ENCODE assay signal across 19 cellular contexts in genomic region chr1:239815074-239815473, GRCh38.
A peak's percentile ranks its signal among the peaks of the same experiment; 100 is the strongest.
DNase-seq lines count a peak whose midpoint lies in the region; ATAC-seq, FAIRE-seq and TF ChIP-seq lines count a peak whose summit lies in the region.
"Had no signal": no experiment of that assay in that cellular context is flagged by ENCODE, and none has a peak within 500 bp of the region (broad histone marks: within the 10 kb centered on the region; RNA-seq: fewer than 3 reads in every experiment).

No MANE protein-coding gene starts in this region.

- WGBS in sigmoid colon, 2 donors: 91 to 96% methylated on average over 4 of the region's 4 CpGs

- TF ChIP-seq POLR2A in sigmoid colon (IDR thresholded peaks at IDR 0.05): no peak

- POLR2A ChIA-PET in CD8-positive, alpha-beta T cell (lab: Charles Lee): no interaction called here

- H3K27me3 Mint-ChIP-seq in CD8-positive, alpha-beta T cell (ENCODE audit: low read depth): no peaks in the 10 kb centered on the region
- 0 out of 2 replicates have a peak, but pooled peaks cover 5% of the 10 kb centered on the region for H3K27me3 Mint-ChIP-seq in HFFc6 (ENCODE audit: insufficient read depth)
- H3K27me3 Mint-ChIP-seq: activated naive CD8-positive, alpha-beta T cell; B cell had no signal

- in situ Hi-C loops in astrocyte of the spinal cord (cut with HindIII; ENCODE audit: low sequenced_read_pairs): no loop called here

- H3K4me3 ChIP-seq in CD8-positive, alpha-beta T cell (ENCODE audit: low read depth, low read length): no peak overlapping the region
- no peak overlapping the region for H3K4me3 ChIP-seq in astrocyte of the spinal cord (ENCODE audit: low read depth, low read length)
- H3K4me3 ChIP-seq in sigmoid colon: no peak overlapping the region
- H3K4me3 ChIP-seq: gastrocnemius medialis, GM12878, SJSA1 had no signal

- H3K36me3 ChIP-seq in CD8-positive, alpha-beta T cell (ENCODE audit: insufficient read depth, low read length): no peaks in the 10 kb centered on the region
- no peaks in the 10 kb centered on the region for H3K36me3 ChIP-seq in sigmoid colon
- H3K36me3 ChIP-seq: gastrocnemius medialis, SJSA1 had no signal

- no peaks in the 10 kb centered on the region for H3K4me1 ChIP-seq in CD8-positive, alpha-beta T cell (ENCODE audit: insufficient read depth, low read length)
- peaks cover 0 to 48% (median 41%) of the 10 kb centered on the region in 4 donors for H3K4me1 ChIP-seq in sigmoid colon
- H3K4me1 ChIP-seq: gastrocnemius medialis had no signal

- no peak for TF ChIP-seq CTCF in CD8-positive, alpha-beta T cell (IDR thresholded peaks at IDR 0.05)
- no peak for TF ChIP-seq CTCF in HFFc6 (IDR thresholded peaks at IDR 0.05)
- TF ChIP-seq CTCF in astrocyte of the spinal cord (IDR thresholded peaks at IDR 0.05; ENCODE audit: low read depth, low read length): no peak
- no peak for TF ChIP-seq CTCF in sigmoid colon (IDR thresholded peaks at IDR 0.05)

- CTCF ChIA-PET in CD8-positive, alpha-beta T cell (lab: Charles Lee): interaction anchor here (1.4 to 1.5 kb wide), 2 partner anchors 9 to 228 kb away, joined by 5 read pairs; no protein-coding TSS in a partner anchor

- ATAC-seq in CD8-positive, alpha-beta T cell: no peak
- ATAC-seq in HG02938 (IDR thresholded peaks at IDR 0.05; ENCODE audit: unreplicated experiment): no peak
- ATAC-seq: gastrocnemius medialis, GM12878, left colon had no signal

- no peaks in the 10 kb centered on the region for H3K9me3 Mint-ChIP-seq in CD8-positive, alpha-beta T cell
- H3K9me3 Mint-ChIP-seq in HFFc6: no peaks in the 10 kb centered on the region; the same call in 1 of the 2 replicates

- H3K36me3 Mint-ChIP-seq in CD8-positive, alpha-beta T cell: no peaks in the 10 kb centered on the region
- no peaks in the 10 kb centered on the region for H3K36me3 Mint-ChIP-seq in HFFc6 (ENCODE audit: low read depth)
- H3K36me3 Mint-ChIP-seq: activated naive CD8-positive, alpha-beta T cell had no signal

- TF ChIP-seq EP300 in sigmoid colon (IDR thresholded peaks at IDR 0.05): no peak

- peaks cover 23% of the 10 kb centered on the region for H3K4me1 Mint-ChIP-seq in CD8-positive, alpha-beta T cell (ENCODE audit: low read depth)
- peaks cover 57% of the 10 kb centered on the region for H3K4me1 Mint-ChIP-seq in HFFc6 (ENCODE audit: low read depth)
- H3K4me1 Mint-ChIP-seq: B cell had no signal

- H3K4me3 Mint-ChIP-seq in CD8-positive, alpha-beta T cell: peak overlapping the region; percentile 5
- H3K4me3 Mint-ChIP-seq in HFFc6: peak overlapping the region; percentile 73
- H3K4me3 Mint-ChIP-seq: activated naive CD8-positive, alpha-beta T cell; B cell had no signal

- no peaks in the 10 kb centered on the region for H3K9me3 ChIP-seq in CD8-positive, alpha-beta T cell (ENCODE audit: low read length)
- H3K9me3 ChIP-seq in sigmoid colon: no peaks in the 10 kb centered on the region
- H3K9me3 ChIP-seq: gastrocnemius medialis, SJSA1 had no signal

- no peaks in the 10 kb centered on the region for H3K27me3 ChIP-seq in CD8-positive, alpha-beta T cell (ENCODE audit: insufficient read depth, low read length)
- no peaks in the 10 kb centered on the region for H3K27me3 ChIP-seq in sigmoid colon
- H3K27me3 ChIP-seq: gastrocnemius medialis, SJSA1 had no signal

- DNase-seq in CD8-positive, alpha-beta T cell: no peak
- no peak for DNase-seq in HFFc6
- peak; percentile 3 for DNase-seq in astrocyte of the spinal cord (ENCODE audit: low read depth, low spot score)
- DNase-seq in sigmoid colon: no peak
- no peak for DNase-seq in NCI-H82 treated with DMSO at 0.1 percent for 48 hours (lab: John Stamatoyannopoulos, UW; ENCODE audit: unreplicated experiment)
- DNase-seq in urothelium cell line (ENCODE audit: low spot score): no peak
- DNase-seq: activated CD4-positive, alpha-beta T cell treated with anti-CD3 and anti-CD28 coated beads for 1 hour; DMS 273 treated with DMSO at 0.1 percent for 48 hours; gastrocnemius medialis; GF-D8; Kasumi-1; left colon; NCI-H1105; NCI-H524 treated with DMSO at 0.1 percent for 48 hours had no signal

- H3K27ac ChIP-seq in CD8-positive, alpha-beta T cell (ENCODE audit: low read depth, low read length): no peak overlapping the region
- peak overlapping the region; percentile 79 to 91 (median 83) for H3K27ac ChIP-seq in sigmoid colon
- H3K27ac ChIP-seq: gastrocnemius medialis had no signal

- H3K27ac Mint-ChIP-seq in CD8-positive, alpha-beta T cell: no peak overlapping the region
- peak overlapping the region; percentile 87 for H3K27ac Mint-ChIP-seq in HFFc6
- H3K27ac Mint-ChIP-seq: activated naive CD8-positive, alpha-beta T cell; B cell had no signal

- intact Hi-C loops in CD8-positive, alpha-beta T cell (cut with DNase I, micrococcal nuclease): no loop called here
- intact Hi-C loops in sigmoid colon (cut with DNase I): loop anchor here (10.0 kb wide), 1 partner anchor 80 kb away; no protein-coding TSS in a partner anchor

- FAIRE-seq in urothelium cell line (lab: Jason Lieb, UNC): no peak
- FAIRE-seq: GM12878 had no signal
